ENCODE assay signal across 1 cellular context in genomic region chr3:4744405-4745239, GRCh38.
TF ChIP-seq lines count a peak whose summit lies in the region.

No MANE protein-coding gene starts in this region.

TF ChIP-seq in HepG2, 621 proteins besides CTCF, POLR2A, EP300 and RAD21 (continued from another document and continues in another):
- TF ChIP-seq HOMEZ (CRISPR knock-in tag; IDR thresholded peaks at IDR 0.05; ENCODE audit: low read depth) (peak; percentile 78), NFIC (IDR thresholded peaks at IDR 0.05; ENCODE audit: low read length) (peak; percentile 40), KAT8 (CRISPR knock-in tag; IDR thresholded peaks at IDR 0.05) (peak; percentile 70; the same call in 1 of the 2 replicates), ARID2 (CRISPR knock-in tag; IDR thresholded peaks at IDR 0.05; ENCODE audit: borderline replicate concordance) (no peak), PHF21A (CRISPR knock-in tag; IDR thresholded peaks at IDR 0.05) (peak; percentile 70), TBX2 (CRISPR knock-in tag; IDR thresholded peaks at IDR 0.05; ENCODE audit: borderline replicate concordance) (peak; percentile 93), ZNF354B (CRISPR knock-in tag; IDR thresholded peaks at IDR 0.05) (no peak), ARNT (IDR thresholded peaks at IDR 0.05) (no peak), MLX (CRISPR knock-in tag; IDR thresholded peaks at IDR 0.05) (0 out of 2 replicates have a peak, but pooled peaks have one; percentile 37), GTF3A (CRISPR knock-in tag; conservative IDR thresholded peaks at IDR 0.05) (no peak), MXI1 (IDR thresholded peaks at IDR 0.05; ENCODE audit: borderline replicate concordance, low read depth, low read length) (peak; percentile 47; the same call in 1 of the 3 replicates), CEBPB (IDR thresholded peaks at IDR 0.05; ENCODE audit: borderline replicate concordance, low read depth, low read length) (peak; percentile 68; the same call in 1 of the 2 replicates), RBFOX2 (IDR thresholded peaks at IDR 0.05; ENCODE audit: low read depth, low read length) (no peak), MED1 (CRISPR knock-in tag; IDR thresholded peaks at IDR 0.05) (peak; percentile 89), ZNF704 (CRISPR knock-in tag; IDR thresholded peaks at IDR 0.05; ENCODE audit: borderline replicate concordance) (no peak), ELF3 (CRISPR knock-in tag; IDR thresholded peaks at IDR 0.05) (peak; percentile 71), ARID5B (CRISPR knock-in tag; IDR thresholded peaks at IDR 0.05) (peak; percentile 95), SAP130 (CRISPR knock-in tag; IDR thresholded peaks at IDR 0.05; ENCODE audit: low read depth) (peak; percentile 51; the same call in 1 of the 2 replicates), ZNF276 (CRISPR knock-in tag; IDR thresholded peaks at IDR 0.05; ENCODE audit: low read depth) (no peak), FLYWCH1 (CRISPR knock-in tag; IDR thresholded peaks at IDR 0.05) (no peak), EEA1 (CRISPR knock-in tag; IDR thresholded peaks at IDR 0.05; ENCODE audit: borderline replicate concordance) (no peak), GABPA (IDR thresholded peaks at IDR 0.05; ENCODE audit: low read depth, low read length) (no peak), GABPA (CRISPR knock-in tag; IDR thresholded peaks at IDR 0.05; ENCODE audit: low read depth) (no peak), ZNF414 (CRISPR knock-in tag; IDR thresholded peaks at IDR 0.05) (no peak), TBX3 (IDR thresholded peaks at IDR 0.05; ENCODE audit: borderline replicate concordance) (peak; percentile 63; the same call in 1 of the 2 replicates), SRF (IDR thresholded peaks at IDR 0.05; ENCODE audit: low read depth, low read length) (no peak), ZNF816 (CRISPR knock-in tag; IDR thresholded peaks at IDR 0.05; ENCODE audit: borderline replicate concordance) (peak; percentile 64; the same call in 1 of the 2 replicates), HNF1A (IDR thresholded peaks at IDR 0.05; ENCODE audit: low read depth) (peak; percentile 62), HNF1A (CRISPR knock-in tag; IDR thresholded peaks at IDR 0.05; ENCODE audit: borderline replicate concordance) (peak; percentile 29; the same call in 1 of the 2 replicates), TAF15 (IDR thresholded peaks at IDR 0.05; ENCODE audit: low read depth, low read length, poor library complexity, severe bottlenecking) (no peak), SOX5 (CRISPR knock-in tag; IDR thresholded peaks at IDR 0.05; ENCODE audit: borderline replicate concordance) (peak; percentile 93), ZKSCAN8 (CRISPR knock-in tag; IDR thresholded peaks at IDR 0.05; ENCODE audit: borderline replicate concordance) (peak; percentile 75; the same call in 1 of the 2 replicates), PITX1 (CRISPR knock-in tag; IDR thresholded peaks at IDR 0.05) (peak; percentile 77), ZBTB1 (CRISPR knock-in tag; IDR thresholded peaks at IDR 0.05; ENCODE audit: borderline replicate concordance) (no peak), CHD2 (IDR thresholded peaks at IDR 0.05; ENCODE audit: low read depth, low read length) (no peak), DRAP1 (CRISPR knock-in tag; IDR thresholded peaks at IDR 0.05) (0 out of 2 replicates have a peak, but pooled peaks have one; percentile 10), SOX6 (IDR thresholded peaks at IDR 0.05) (no peak), SOX6 (CRISPR knock-in tag; IDR thresholded peaks at IDR 0.05) (peak; percentile 95), SIX4 (CRISPR knock-in tag; IDR thresholded peaks at IDR 0.05) (no peak), FOSL2 (CRISPR knock-in tag; IDR thresholded peaks at IDR 0.05) (peak; percentile 68), AHDC1 (CRISPR knock-in tag; IDR thresholded peaks at IDR 0.05; ENCODE audit: borderline replicate concordance) (peak; percentile 90; the same call in 1 of the 2 replicates), PLRG1 (conservative IDR thresholded peaks at IDR 0.05) (no peak), ISL2 (CRISPR knock-in tag; IDR thresholded peaks at IDR 0.05) (peak; percentile 75), MYNN (CRISPR knock-in tag; IDR thresholded peaks at IDR 0.05; ENCODE audit: low read depth) (no peak), NFRKB (IDR thresholded peaks at IDR 0.05) (no peak)
